In the genomic region with DNA sequence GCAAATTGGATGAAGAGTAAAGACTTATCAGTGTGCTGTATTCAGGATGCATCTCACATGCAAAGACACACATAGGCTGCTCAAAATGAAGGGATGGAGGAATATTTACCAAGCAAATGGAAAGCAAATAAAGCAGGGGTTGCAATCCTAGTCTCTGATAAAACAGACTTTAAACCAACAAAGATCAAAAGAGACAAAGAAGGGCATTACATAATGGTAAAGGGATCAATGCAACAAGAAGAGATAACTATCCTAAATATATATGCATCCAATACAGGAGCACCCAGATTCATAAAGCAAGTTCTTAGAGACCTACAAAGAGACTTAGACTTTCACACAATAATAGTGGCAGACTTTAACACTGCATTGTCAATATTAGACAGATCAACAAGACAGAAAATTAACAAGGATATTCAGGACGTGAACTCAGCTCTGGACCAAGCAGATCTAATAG, we compare ENCODE assay signal across 9 cellular contexts. TPM values are rescaled to one million over a fixed set of nuclear protein-coding genes. Genes with fewer than 3 reads are reported as not detected.
A peak's percentile ranks its signal among the peaks of the same experiment; 100 is the strongest.
DNase-seq lines count a peak whose midpoint lies in the region; ATAC-seq, FAIRE-seq and TF ChIP-seq lines count a peak whose summit lies in the region.
"Not testable (repeated sequence)": the region's sequence is repeated elsewhere in the genome, so short reads cannot be mapped to it uniquely, and the experiment has no call there.
"Had no signal": no experiment of that assay in that cellular context is flagged by ENCODE, and none has a peak within 500 bp of the region (broad histone marks: within the 10 kb centered on the region; RNA-seq: fewer than 3 reads in every experiment).

No MANE protein-coding gene starts in this region.

- H3K9me3 Mint-ChIP-seq in dendritic cell treated with granulocyte-macrophage colony-stimulating factor and Interleukin-4, amounts not matched to agents 40 ng/mL and 50 ng/mL, for 4 days: peaks cover 88% of the 10 kb centered on the region

- H3K79me2 ChIP-seq in HepG2 (ENCODE audit: insufficient read depth, low read length): not testable (repeated sequence)

- not testable (repeated sequence) for H3K27me3 Mint-ChIP-seq in dendritic cell treated with granulocyte-macrophage colony-stimulating factor and Interleukin-4, amounts not matched to agents 40 ng/mL and 50 ng/mL, for 4 days

- H3K4me1 Mint-ChIP-seq in dendritic cell treated with granulocyte-macrophage colony-stimulating factor and Interleukin-4, amounts not matched to agents 40 ng/mL and 50 ng/mL, for 4 days (ENCODE audit: low read depth): not testable (repeated sequence)

- not testable (repeated sequence) for H2AFZ ChIP-seq in HepG2 (ENCODE audit: low read length)

- DNase-seq in NCI-H146 (lab: John Stamatoyannopoulos, UW): peak; percentile 41
- peak; percentile 20 to 55 for DNase-seq in NCI-H1930 (lab: John Stamatoyannopoulos, UW)
- peak; percentile 72 for DNase-seq in NCI-H748 treated with DMSO at 0.1 percent for 48 hours (lab: John Stamatoyannopoulos, UW)
- DNase-seq in HepG2 (ENCODE audit: low spot score): peak; percentile 82

- not testable (repeated sequence) for H3K36me3 ChIP-seq in HepG2 (replicated peaks in 1 of 2; ENCODE audit: control insufficient read depth in 1 of 2, insufficient read depth in 2 of 2, low read length in 2 of 2)

- 0% methylated on average over 1 of the region's 1 CpG for WGBS in HepG2 (ENCODE audit: low lambda C conversion rate)

- POLR2A ChIA-PET in HepG2 (lab: Yijun Ruan, JAX): not testable (repeated sequence)

- intact Hi-C loops in dendritic cell treated with granulocyte-macrophage colony-stimulating factor and Interleukin-4, amounts not matched to agents 40 ng/mL and 50 ng/mL, for 4 days (cut with micrococcal nuclease): not testable (repeated sequence)
- intact Hi-C loops in HepG2 (cut with micrococcal nuclease; ENCODE audit: unreplicated experiment): loop anchor here (5.0 kb wide), 1 partner anchor 301 kb away; no protein-coding TSS in a partner anchor

- not testable (repeated sequence) for TF ChIP-seq POLR2A in HepG2 (IDR thresholded peaks at IDR 0.05; ENCODE audit: insufficient read depth in 1 of 2, low read depth in 2 of 2, low read length in 2 of 2)

- not testable (repeated sequence) for TF ChIP-seq RAD21 in HepG2 (CRISPR knock-in tag; IDR thresholded peaks at IDR 0.05)

- TF ChIP-seq EP300 in HepG2 (IDR thresholded peaks at IDR 0.05; ENCODE audit: low read depth in 2 of 2, low read length in 2 of 2): peak in 1 of 2 experiments; percentile 87; a peak in 2 of 4 replicates
- peak; percentile 78 for TF ChIP-seq EP300 in HepG2 (CRISPR knock-in tag; IDR thresholded peaks at IDR 0.05; ENCODE audit: borderline replicate concordance)

- not testable (repeated sequence) for FAIRE-seq in HepG2 (lab: Jason Lieb, UNC)

- H3K27me3 ChIP-seq in HepG2 (ENCODE audit: control insufficient read depth in 1 of 2, insufficient read depth in 2 of 2, low read length in 2 of 2): not testable (repeated sequence)

- H3K4me3 ChIP-seq in HepG2 (replicated peaks in 1 of 3; ENCODE audit: insufficient read depth in 1 of 3, low read depth in 2 of 3, low read length in 3 of 3): not testable (repeated sequence)

- not testable (repeated sequence) for BruUV-seq in HepG2 (replicated peaks; lab: Mats Ljungman, UMichigan)

- H4K20me1 ChIP-seq in HepG2 (ENCODE audit: insufficient read depth, low read length): not testable (repeated sequence)

- peak overlapping the region; percentile 11 for H3K27ac Mint-ChIP-seq in dendritic cell treated with granulocyte-macrophage colony-stimulating factor and Interleukin-4, amounts not matched to agents 40 ng/mL and 50 ng/mL, for 4 days

- not testable (repeated sequence) for H3K27ac ChIP-seq in HepG2 (ENCODE audit: extremely low read length, insufficient read depth, low read length)

- not testable (repeated sequence) for H3K4me3 Mint-ChIP-seq in dendritic cell treated with granulocyte-macrophage colony-stimulating factor and Interleukin-4, amounts not matched to agents 40 ng/mL and 50 ng/mL, for 4 days

- peaks cover 95% of the 10 kb centered on the region for H3K36me3 Mint-ChIP-seq in dendritic cell treated with granulocyte-macrophage colony-stimulating factor and Interleukin-4, amounts not matched to agents 40 ng/mL and 50 ng/mL, for 4 days (ENCODE audit: low read depth)

- in situ Hi-C loops in HepG2 (cut with HindIII; ENCODE audit: extremely low pct_ligation_motif_present, low pct_unique_long_range_greater_than_20kb): loop anchor here (25.0 kb wide), 1 partner anchor 286 kb away; no protein-coding TSS in a partner anchor

- 0 out of 2 replicates have a peak overlapping the region, but pooled peaks have one; percentile 9 for H3K4me2 ChIP-seq in HepG2 (ENCODE audit: low read depth, low read length)

- H3K9me3 ChIP-seq in HepG2 (ENCODE audit: low read length): not testable (repeated sequence)

- CTCF ChIA-PET in HepG2 (lab: Yijun Ruan, JAX; ENCODE audit: low intra/inter-chr PET ratio, low total read pairs): not testable (repeated sequence)

- not testable (repeated sequence) for H3K9ac ChIP-seq in HepG2 (ENCODE audit: insufficient read depth, low read depth, low read length)

- TF ChIP-seq CTCF in HepG2 (CRISPR knock-in tag; IDR thresholded peaks at IDR 0.05): not testable (repeated sequence)

- ATAC-seq in HepG2: not testable (repeated sequence)

- peaks cover 57% of the 10 kb centered on the region for H3K4me1 ChIP-seq in HepG2 (ENCODE audit: insufficient read depth, low read length)

TF ChIP-seq in HepG2, 621 proteins besides CTCF, POLR2A, EP300 and RAD21 (continues in another document):
- TF ChIP-seq MIXL1 (CRISPR knock-in tag; IDR thresholded peaks at IDR 0.05) (peak; percentile 96), FOXA3 (CRISPR knock-in tag; IDR thresholded peaks at IDR 0.05) (peak; percentile 95), MED1 (CRISPR knock-in tag; IDR thresholded peaks at IDR 0.05) (peak; percentile 94), TEAD3 (CRISPR knock-in tag; optimal IDR thresholded peaks at IDR 0.05; ENCODE audit: borderline replicate concordance) (peak; percentile 14), ZKSCAN8 (CRISPR knock-in tag; IDR thresholded peaks at IDR 0.05; ENCODE audit: borderline replicate concordance) (peak; percentile 85; the same call in 1 of the 2 replicates), SALL1 (CRISPR knock-in tag; IDR thresholded peaks at IDR 0.05) (peak; percentile 74; the same call in 1 of the 2 replicates), ONECUT2 (CRISPR knock-in tag; IDR thresholded peaks at IDR 0.05) (peak; percentile 95), ZNF670 (CRISPR knock-in tag; IDR thresholded peaks at IDR 0.05; ENCODE audit: borderline replicate concordance) (peak; percentile 71; the same call in 1 of the 2 replicates), FOXJ3 (CRISPR knock-in tag; IDR thresholded peaks at IDR 0.05; ENCODE audit: borderline replicate concordance) (peak; percentile 98), ZMYM4 (CRISPR knock-in tag; IDR thresholded peaks at IDR 0.05) (peak; percentile 87), ARNTL (CRISPR knock-in tag; IDR thresholded peaks at IDR 0.05) (peak; percentile 73), PHF21A (CRISPR knock-in tag; IDR thresholded peaks at IDR 0.05) (peak; percentile 67), FOSL2 (CRISPR knock-in tag; IDR thresholded peaks at IDR 0.05) (0 out of 2 replicates have a peak, but pooled peaks have one; percentile 29), TBX3 (IDR thresholded peaks at IDR 0.05; ENCODE audit: borderline replicate concordance) (peak; percentile 92), ERF (CRISPR knock-in tag; IDR thresholded peaks at IDR 0.05) (peak; percentile 77), LCORL (IDR thresholded peaks at IDR 0.05) (peak; percentile 95), LCORL (CRISPR knock-in tag; IDR thresholded peaks at IDR 0.05) (peak; percentile 75), SAP130 (CRISPR knock-in tag; IDR thresholded peaks at IDR 0.05; ENCODE audit: low read depth) (0 out of 2 replicates have a peak, but pooled peaks have one; percentile 54), CEBPB (IDR thresholded peaks at IDR 0.05; ENCODE audit: borderline replicate concordance, low read depth, low read length) (0 out of 2 replicates have a peak, but pooled peaks have one; percentile 24)
- TF ChIP-seq, protein P1, sequence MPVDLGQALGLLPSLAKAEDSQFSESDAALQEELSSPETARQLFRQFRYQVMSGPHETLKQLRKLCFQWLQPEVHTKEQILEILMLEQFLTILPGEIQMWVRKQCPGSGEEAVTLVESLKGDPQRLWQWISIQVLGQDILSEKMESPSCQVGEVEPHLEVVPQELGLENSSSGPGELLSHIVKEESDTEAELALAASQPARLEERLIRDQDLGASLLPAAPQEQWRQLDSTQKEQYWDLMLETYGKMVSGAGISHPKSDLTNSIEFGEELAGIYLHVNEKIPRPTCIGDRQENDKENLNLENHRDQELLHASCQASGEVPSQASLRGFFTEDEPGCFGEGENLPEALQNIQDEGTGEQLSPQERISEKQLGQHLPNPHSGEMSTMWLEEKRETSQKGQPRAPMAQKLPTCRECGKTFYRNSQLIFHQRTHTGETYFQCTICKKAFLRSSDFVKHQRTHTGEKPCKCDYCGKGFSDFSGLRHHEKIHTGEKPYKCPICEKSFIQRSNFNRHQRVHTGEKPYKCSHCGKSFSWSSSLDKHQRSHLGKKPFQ (CRISPR knock-in tag; IDR thresholded peaks at IDR 0.05; ENCODE audit: insufficient replicate concordance): peak; percentile 57

RNA-seq across cellular contexts. Expression of a gene that starts 12.1 kb away (rescaled TPM):
- total RNA-seq in HepG2 (2016; rRNA removed; fragmentation: Illumina TruSeq; extraction: Trizol): 0.04 TPM in 1 of 2 replicates, not detected in the other
- not detected in 2 replicates for total RNA-seq in HepG2 (2016; cell fraction: cytosol; rRNA removed; fragmentation: Illumina TruSeq; extraction: Trizol; ENCODE audit: low read depth)
- total RNA-seq in HepG2 (2016; cell fraction: insoluble cytoplasmic fraction; rRNA removed; fragmentation: Illumina TruSeq; extraction: Trizol): not detected in 2 replicates
- total RNA-seq in HepG2 (2016; cell fraction: membrane; rRNA removed; fragmentation: Illumina TruSeq; extraction: Trizol): not detected in 2 replicates
- total RNA-seq in HepG2 (2016; cell fraction: nucleus; rRNA removed; fragmentation: Illumina TruSeq; extraction: Trizol): 0.19 TPM in 1 of 2 replicates, not detected in the other
- 0.03 TPM in 1 of 2 replicates, not detected in the other for polyA plus RNA-seq in HepG2 (2011; rRNA removed)
- polyA plus RNA-seq in HepG2 (2011; cell fraction: cytosol; rRNA removed): 0.08 TPM in 1 of 2 replicates, not detected in the other
- 0.09 and 0.19 TPM in 2 replicates for polyA plus RNA-seq in HepG2 (2011; cell fraction: nucleus; rRNA removed)
- polyA plus RNA-seq in HepG2 (2012): 0.11 and 0.12 TPM in 2 replicates
- not detected in 2 replicates for polyA plus RNA-seq in HepG2 (2016; cell fraction: cytosol; fragmentation: Illumina TruSeq; extraction: Trizol; ENCODE audit: low read depth)
- polyA plus RNA-seq in HepG2 (2016; cell fraction: insoluble cytoplasmic fraction; fragmentation: Illumina TruSeq; extraction: Trizol; ENCODE audit: low read depth): not detected in 2 replicates
- not detected in 2 replicates for polyA plus RNA-seq in HepG2 (2016; cell fraction: membrane; fragmentation: Illumina TruSeq; extraction: Trizol; ENCODE audit: low read depth)
- not detected in 2 replicates for polyA plus RNA-seq in HepG2 (2016; cell fraction: nucleus; fragmentation: Illumina TruSeq; extraction: Trizol; ENCODE audit: insufficient read depth, low read depth)
- 0.51 TPM in 1 of 2 replicates, not detected in the other for polyA minus RNA-seq in HepG2 (2011; rRNA and poly(A)+ RNA removed; ENCODE audit: low replicate concordance)
- not detected in 2 replicates for polyA minus RNA-seq in HepG2 (2011; cell fraction: cytosol; rRNA and poly(A)+ RNA removed)
- polyA minus RNA-seq in HepG2 (2011; cell fraction: nucleus; rRNA and poly(A)+ RNA removed): 0.52 and 0.62 TPM in 2 replicates
- total RNA-seq: Calu3; CD4-positive, CD25-positive, alpha-beta regulatory T cell; CD8-positive, alpha-beta memory T cell had no signal
- polyA plus RNA-seq: CD4-positive, alpha-beta memory T cell; CD4-positive, CD25-positive, alpha-beta regulatory T cell; CD8-positive, alpha-beta memory T cell had no signal
